ENCODE assay signal across 12 cellular contexts in genomic region chr1:220956861-220957605, GRCh38.
DNase-seq lines count a peak whose midpoint lies in the region; ATAC-seq and TF ChIP-seq lines count a peak whose summit lies in the region.
"Had no signal": no experiment of that assay in that cellular context is flagged by ENCODE, and none has a peak within 500 bp of the region (broad histone marks: within the 10 kb centered on the region; RNA-seq: fewer than 3 reads in every experiment).

No MANE protein-coding gene starts in this region.

- no peak overlapping the region for H3K4me3 Mint-ChIP-seq in naive thymus-derived CD4-positive, alpha-beta T cell
- H3K4me3 Mint-ChIP-seq: mesothelial cell of epicardium had no signal

- H3K4me1 Mint-ChIP-seq in naive thymus-derived CD4-positive, alpha-beta T cell: peaks cover 0 to 2% (median 0%) of the 10 kb centered on the region in 7 donors

- H3K9me3 Mint-ChIP-seq in naive thymus-derived CD4-positive, alpha-beta T cell: peaks cover 0 to 8% (median 0%) of the 10 kb centered on the region in 11 donors
- H3K9me3 Mint-ChIP-seq: mesothelial cell of epicardium had no signal

- H3K9me3 ChIP-seq in naive thymus-derived CD4-positive, alpha-beta T cell (ENCODE audit: control insufficient read depth in 2 of 3, low read length in 3 of 3): no peaks in the 10 kb centered on the region

- no peaks in the 10 kb centered on the region for H3K36me3 Mint-ChIP-seq in naive thymus-derived CD4-positive, alpha-beta T cell
- H3K36me3 Mint-ChIP-seq: mesothelial cell of epicardium had no signal

- H3K27ac Mint-ChIP-seq in naive thymus-derived CD4-positive, alpha-beta T cell: no peak overlapping the region
- H3K27ac Mint-ChIP-seq: mesothelial cell of epicardium had no signal

- H3K27me3 Mint-ChIP-seq in naive thymus-derived CD4-positive, alpha-beta T cell: peaks cover 0 to 14% (median 3%) of the 10 kb centered on the region in 5 donors

- H3K4me3 ChIP-seq in BJ (ENCODE audit: low read depth, low read length) (no peak overlapping the region), epithelial cell of esophagus (ENCODE audit: low read length) (no peak overlapping the region)
- no peak overlapping the region for H3K4me3 ChIP-seq in naive thymus-derived CD4-positive, alpha-beta T cell (ENCODE audit: low read length)
- H3K4me3 ChIP-seq: dorsolateral prefrontal cortex, SK-N-MC had no signal

- POLR2A ChIA-PET in BJ (lab: Charles Lee): interaction anchor here (0.6 kb wide), 1 partner anchor 141 kb away, joined by 3 read pairs; no protein-coding TSS in a partner anchor
- POLR2A ChIA-PET in naive thymus-derived CD4-positive, alpha-beta T cell (lab: Charles Lee): no interaction called here

- H3K27ac ChIP-seq in naive thymus-derived CD4-positive, alpha-beta T cell (ENCODE audit: low read depth, low read length): no peak overlapping the region
- H3K27ac ChIP-seq: SK-N-MC had no signal

- intact Hi-C loops in naive thymus-derived CD4-positive, alpha-beta T cell (cut with micrococcal nuclease): no loop called here

- H3K4me1 ChIP-seq in naive thymus-derived CD4-positive, alpha-beta T cell (ENCODE audit: control insufficient read depth in 2 of 2, insufficient read depth in 2 of 2, low read length in 2 of 2): no peaks in the 10 kb centered on the region

- no peak for TF ChIP-seq CTCF in BJ (IDR thresholded peaks at IDR 0.05; ENCODE audit: insufficient read depth, low read depth, low read length)
- TF ChIP-seq CTCF in epithelial cell of esophagus (IDR thresholded peaks at IDR 0.05; ENCODE audit: insufficient read depth, low read depth, low read length, missing control alignments): no peak

- H3K36me3 ChIP-seq in BJ (ENCODE audit: control insufficient read depth, insufficient read depth, low read length): no peaks in the 10 kb centered on the region
- H3K36me3 ChIP-seq in naive thymus-derived CD4-positive, alpha-beta T cell (ENCODE audit: control insufficient read depth in 2 of 3, insufficient read depth in 3 of 3, low read length in 3 of 3): no peaks in the 10 kb centered on the region

- CTCF ChIA-PET in BJ (lab: Yijun Ruan, JAX): interaction anchor here (0.7 kb wide), 1 partner anchor 92 kb away, joined by 4 read pairs; no protein-coding TSS in a partner anchor
- CTCF ChIA-PET in naive thymus-derived CD4-positive, alpha-beta T cell (lab: Charles Lee): no interaction called here

- no peaks in the 10 kb centered on the region for H3K27me3 ChIP-seq in BJ (ENCODE audit: control insufficient read depth, insufficient read depth, low read length)
- H3K27me3 ChIP-seq in naive thymus-derived CD4-positive, alpha-beta T cell (ENCODE audit: control insufficient read depth in 2 of 2, insufficient read depth in 2 of 2, low read length in 2 of 2): no peaks in the 10 kb centered on the region

- ATAC-seq in naive thymus-derived CD4-positive, alpha-beta T cell: peak; percentile 60
- ATAC-seq in GM21723 (IDR thresholded peaks at IDR 0.05; ENCODE audit: unreplicated experiment): no peak
- ATAC-seq in GM21360 (IDR thresholded peaks at IDR 0.05; ENCODE audit: unreplicated experiment): no peak

- DNase-seq in BJ (ENCODE audit: low read depth) (peak; percentile 98), NOMO-1 (lab: John Stamatoyannopoulos, UW; ENCODE audit: unreplicated experiment in 2 of 2) (peak; percentile 73 to 86), epithelial cell of esophagus (ENCODE audit: low read depth) (peak; percentile 87), ureter (ENCODE audit: low spot score) (no peak), NCI-H2171 treated with DMSO at 0.1 percent for 48 hours (lab: John Stamatoyannopoulos, UW) (no peak)
- DNase-seq in naive thymus-derived CD4-positive, alpha-beta T cell: no peak
- DNase-seq: NCI-H1417 had no signal

Comparison
In these comparisons a context has a peak if more than half of its experiments do, and no peak if none do; other contexts are left out.
1. DNase-seq: peak in BJ (single experiment), NOMO-1 (2 of 2) and epithelial cell of esophagus (single experiment); none in naive thymus-derived CD4-positive, alpha-beta T cell (0 of 9), ureter (single experiment) and NCI-H2171 treated with DMSO at 0.1 percent for 48 hours (single experiment).